ENCODE assay signal across 8 cellular contexts in the genomic region with DNA sequence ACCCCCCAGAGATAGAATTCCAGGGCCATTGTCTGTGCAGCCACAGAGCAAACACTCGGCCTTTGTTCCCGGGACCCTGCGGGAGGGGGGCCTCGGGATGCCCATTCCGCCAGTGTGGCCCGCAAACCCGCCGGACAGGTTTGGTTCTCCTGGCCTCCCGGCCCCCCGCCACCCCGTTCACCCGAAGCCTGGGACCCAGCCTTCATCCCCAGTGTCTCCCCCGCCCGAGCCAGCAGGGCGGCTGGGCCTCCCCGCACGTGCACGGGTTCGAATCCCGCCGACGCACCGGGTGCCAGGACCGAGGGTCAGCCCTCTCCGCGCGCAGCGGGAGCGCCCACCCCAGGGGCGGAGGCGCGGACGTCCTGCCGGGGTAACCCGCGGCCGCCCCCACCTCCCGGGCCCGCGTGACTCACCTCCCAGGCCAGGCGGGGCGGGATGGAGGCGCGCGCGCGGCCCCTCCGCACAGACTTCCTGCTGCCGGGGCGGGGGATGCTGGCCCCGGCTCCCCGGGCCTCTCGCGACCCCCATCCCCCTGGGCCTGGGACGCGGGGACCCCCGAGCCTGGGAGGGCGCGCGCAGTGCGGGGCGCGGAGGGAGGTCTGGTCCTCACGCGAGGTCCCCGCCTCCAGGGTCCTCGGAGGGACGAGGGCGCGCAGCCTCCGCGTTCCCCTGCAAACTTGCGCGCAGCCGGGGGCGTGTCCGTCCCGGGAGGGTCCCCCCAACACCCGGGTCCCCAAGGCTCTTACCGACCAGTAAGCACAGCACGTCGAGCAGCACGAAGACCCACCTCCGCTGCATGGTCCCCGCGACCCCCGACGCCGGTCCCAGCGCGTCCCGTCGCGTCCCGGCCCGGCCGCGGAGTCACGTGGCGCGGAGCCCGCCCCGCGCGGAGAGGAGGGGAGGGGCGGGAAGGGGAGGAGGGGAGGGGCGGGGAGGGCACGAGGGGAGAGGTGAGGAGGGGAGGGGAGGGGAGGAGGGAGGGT. TPM values are rescaled to one million over a fixed set of nuclear protein-coding genes. Genes with fewer than 3 reads are reported as not detected.
DNase-seq lines count a peak whose midpoint lies in the region; ATAC-seq, FAIRE-seq and TF ChIP-seq lines count a peak whose summit lies in the region.

A gene (minus strand): TSS at position 865 of the 983 bp plus-strand sequence. CDS start 67 bp downstream, at position 798.

- H3K4me3 Mint-ChIP-seq in activated naive CD8-positive, alpha-beta T cell, result peak within 1 kb of the TSS; percentile 67
- H3K4me3 Mint-ChIP-seq in activated naive CD8-positive, alpha-beta T cell treated with anti-CD3 and anti-CD28 coated beads for 36 hours, result no peak within 1 kb of the TSS

- peaks cover 19% of the 10 kb centered on the region for H3K4me1 Mint-ChIP-seq in activated naive CD8-positive, alpha-beta T cell (ENCODE audit: low read depth)
- H3K4me1 Mint-ChIP-seq in activated naive CD8-positive, alpha-beta T cell treated with anti-CD3 and anti-CD28 coated beads for 36 hours, result peaks cover 6% of the 10 kb centered on the region

- H3K27ac Mint-ChIP-seq in activated naive CD8-positive, alpha-beta T cell, result no peak within 1 kb of the TSS
- H3K27ac Mint-ChIP-seq in activated naive CD8-positive, alpha-beta T cell treated with anti-CD3 and anti-CD28 coated beads for 36 hours, result no peak within 1 kb of the TSS

- no peak for TF ChIP-seq CTCF in omental fat pad (IDR thresholded peaks at IDR 0.05)

- peaks cover 13% of the 10 kb centered on the region for H3K27me3 Mint-ChIP-seq in activated naive CD8-positive, alpha-beta T cell
- peaks cover 63% of the 10 kb centered on the region for H3K27me3 Mint-ChIP-seq in activated naive CD8-positive, alpha-beta T cell treated with anti-CD3 and anti-CD28 coated beads for 36 hours

- no peak for FAIRE-seq in frontal cortex (lab: Jason Lieb, UNC)

- H3K9me3 Mint-ChIP-seq in activated naive CD8-positive, alpha-beta T cell (ENCODE audit: low read depth), result no peaks in the 10 kb centered on the region
- no peaks in the 10 kb centered on the region for H3K9me3 Mint-ChIP-seq in activated naive CD8-positive, alpha-beta T cell treated with anti-CD3 and anti-CD28 coated beads for 36 hours

- DNase-seq in activated naive CD8-positive, alpha-beta T cell treated with anti-CD3 and anti-CD28 coated beads for 36 hours, result no peak
- DNase-seq in activated T-cell treated with anti-CD3 and anti-CD28 coated beads, Interleukin-2, amount 50 U/mL, for 1 hour, result peak; percentile 50
- DNase-seq in frontal cortex (ENCODE audit: low spot score in 2 of 2) (peak; percentile 66 to 84), omental fat pad (ENCODE audit: low spot score) (no peak), GM19240 (ENCODE audit: insufficient read length, low spot score) (no peak)

- ATAC-seq in omental fat pad (ENCODE audit: low FRiP score) (peak; percentile 53), HG02973 (IDR thresholded peaks at IDR 0.05; ENCODE audit: unreplicated experiment) (no peak), GM18909 (IDR thresholded peaks at IDR 0.05; ENCODE audit: poor library complexity, unreplicated experiment) (no peak)

- no peaks in the 10 kb centered on the region for H3K36me3 Mint-ChIP-seq in activated naive CD8-positive, alpha-beta T cell
- no peaks in the 10 kb centered on the region for H3K36me3 Mint-ChIP-seq in activated naive CD8-positive, alpha-beta T cell treated with anti-CD3 and anti-CD28 coated beads for 36 hours

RNA-seq across cellular contexts. Expression of the gene that starts here (rescaled TPM):
- not detected for total RNA-seq in activated naive CD8-positive, alpha-beta T cell treated with anti-CD3 and anti-CD28 coated beads for 36 hours
- total RNA-seq in frontal cortex, result 2.4 TPM
- 10 to 100 TPM in 2 of 4 donors, 1 to 10 TPM in 2; 1.6 to 13.7 (median 9.2) TPM for total RNA-seq in omental fat pad

Comparison
In these comparisons a context has a peak if more than half of its experiments do, and no peak if none do; other contexts are left out.
1. DNase-seq: peak in activated T-cell treated with anti-CD3 and anti-CD28 coated beads, Interleukin-2, amount 50 U/mL, for 1 hour (single experiment) and frontal cortex (2 of 2); none in activated naive CD8-positive, alpha-beta T cell treated with anti-CD3 and anti-CD28 coated beads for 36 hours (single experiment), omental fat pad (single experiment) and GM19240 (single experiment).